ENCODE assay signal across 11 cellular contexts in the genomic region with DNA sequence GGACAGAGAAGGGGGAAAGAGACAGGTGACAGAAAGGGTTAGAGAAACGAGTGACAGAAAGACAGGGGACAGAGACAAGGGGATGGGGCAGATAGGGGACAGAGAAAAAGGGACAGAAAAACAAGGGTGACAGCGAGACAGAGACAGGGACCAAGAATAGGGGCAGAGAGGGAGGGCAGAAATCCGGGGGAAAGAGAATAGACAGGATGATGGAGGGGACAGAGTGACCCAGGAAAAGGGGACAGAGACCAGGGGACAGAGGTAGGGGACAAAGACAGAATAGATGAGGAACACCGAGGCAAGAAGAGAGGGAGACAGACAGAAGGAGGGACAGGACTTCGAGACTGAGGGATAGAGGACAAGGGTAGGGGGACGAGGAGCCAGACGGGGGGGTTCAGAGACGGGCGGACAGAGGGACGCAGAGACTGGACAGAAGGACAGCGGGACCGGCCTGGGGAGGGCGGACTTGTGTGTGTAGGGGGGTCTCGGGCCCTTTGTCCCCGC. TPM values are rescaled to one million over a fixed set of nuclear protein-coding genes. Genes with fewer than 3 reads are reported as not detected.
A peak's percentile ranks its signal among the peaks of the same experiment; 100 is the strongest.
DNase-seq lines count a peak whose midpoint lies in the region; ATAC-seq, FAIRE-seq and TF ChIP-seq lines count a peak whose summit lies in the region.
"Had no signal": no experiment of that assay in that cellular context is flagged by ENCODE, and none has a peak within 500 bp of the region (broad histone marks: within the 10 kb centered on the region; RNA-seq: fewer than 3 reads in every experiment).

No MANE protein-coding gene starts in this region.

- peaks cover 35% of the 10 kb centered on the region for H3K4me1 Mint-ChIP-seq in mesothelial cell of epicardium

- no peaks in the 10 kb centered on the region for H3K9me3 Mint-ChIP-seq in mesothelial cell of epicardium

- H3K4me3 ChIP-seq in heart left ventricle (peak overlapping the region in 9 of 12 donors; percentile 17 to 60 (median 37)), bronchial epithelial cell (ENCODE audit: low read depth, low read length) (peak overlapping the region; percentile 39), uterus (peak overlapping the region; percentile 20 to 52)

- no peaks in the 10 kb centered on the region for H3K9me3 ChIP-seq in heart left ventricle
- H3K9me3 ChIP-seq in uterus: no peaks in the 10 kb centered on the region

- H3K27me3 ChIP-seq in heart left ventricle: peaks cover 0 to 30% (median 10%) of the 10 kb centered on the region in 9 donors
- peaks cover 14% of the 10 kb centered on the region for H3K27me3 ChIP-seq in bronchial epithelial cell (ENCODE audit: control insufficient read depth, insufficient read depth, low read length)
- no peaks in the 10 kb centered on the region for H3K27me3 ChIP-seq in uterus

- 10 to 13% (median 12%) methylated on average over 15 of the region's 15 CpGs for WGBS in heart left ventricle, 4 donors

- H3K27ac ChIP-seq in heart left ventricle (peak overlapping the region in 1 of 12 donors; percentile 60), uterus (peak overlapping the region; percentile 7 to 27)

- ATAC-seq in heart left ventricle: no peak
- ATAC-seq in Right ventricle myocardium superior (ENCODE audit: poor library complexity): no peak
- ATAC-seq in GM19395 (IDR thresholded peaks at IDR 0.05; ENCODE audit: unreplicated experiment): no peak
- no peak for ATAC-seq in GM19328 (IDR thresholded peaks at IDR 0.05; ENCODE audit: unreplicated experiment)

- H3K4me3 Mint-ChIP-seq in mesothelial cell of epicardium: peak overlapping the region; percentile 87

- intact Hi-C loops in heart left ventricle (cut with DNase I) (no loop called here), Right ventricle myocardium superior (cut with DNase I) (no loop called here), uterus (cut with DNase I; ENCODE audit: low total_unique reads) (no loop called here)

- FAIRE-seq in bronchial epithelial cell (lab: Jason Lieb, UNC): no peak

- H3K4me1 ChIP-seq in heart left ventricle: peaks cover 0 to 17% (median 6%) of the 10 kb centered on the region in 12 donors
- H3K4me1 ChIP-seq in uterus: peaks cover 0 to 13% of the 10 kb centered on the region in 2 donors

- H3K27me3 Mint-ChIP-seq in mesothelial cell of epicardium (ENCODE audit: low read depth): peaks cover 33% of the 10 kb centered on the region

- TF ChIP-seq POLR2A in heart left ventricle (IDR thresholded peaks at IDR 0.05): no peak
- no peak for TF ChIP-seq POLR2A in uterus (IDR thresholded peaks at IDR 0.05)

- DNase-seq in heart left ventricle (no peak), Right ventricle myocardium superior (no peak), bronchial epithelial cell (ENCODE audit: low read depth) (no peak), mesothelial cell of epicardium (ENCODE audit: low spot score in 2 of 2, unreplicated experiment in 2 of 2) (no peak), uterus (no peak), cerebellar cortex (ENCODE audit: low spot score) (no peak)

- no peaks in the 10 kb centered on the region for H3K36me3 Mint-ChIP-seq in mesothelial cell of epicardium

- peak overlapping the region; percentile 13 for H3K27ac Mint-ChIP-seq in mesothelial cell of epicardium

- H3K36me3 ChIP-seq in heart left ventricle: no peaks in the 10 kb centered on the region
- no peaks in the 10 kb centered on the region for H3K36me3 ChIP-seq in bronchial epithelial cell (ENCODE audit: control insufficient read depth, insufficient read depth, low read length)
- H3K36me3 ChIP-seq in uterus: no peaks in the 10 kb centered on the region

- TF ChIP-seq CTCF in heart left ventricle (IDR thresholded peaks at IDR 0.05) (no peak), bronchial epithelial cell (IDR thresholded peaks at IDR 0.05; ENCODE audit: insufficient read depth, low read length, severe bottlenecking) (no peak), mesothelial cell of epicardium (IDR thresholded peaks at IDR 0.05; ENCODE audit: unreplicated experiment) (no peak), uterus (IDR thresholded peaks at IDR 0.05) (no peak)

RNA-seq across cellular contexts. Expression of gene CADM4, which starts 0.6 kb away (rescaled TPM):
- total RNA-seq in heart left ventricle (10 to 100 TPM in 2 of 9 donors, 1 to 10 TPM in 7; 4.6 to 13.2 (median 7.8) TPM), Right ventricle myocardium superior (8.0 TPM), bronchial epithelial cell (13.4 and 19.1 TPM in 2 replicates), mesothelial cell of epicardium (45.8 to 48.3 TPM (median 47.1 TPM) in 3 replicates), uterus (10 to 100 TPM in 2 of 4 donors, 1 to 10 TPM in 2; 2.1 to 18.6 (median 10.5) TPM)
- polyA plus RNA-seq in heart left ventricle: 10 to 100 TPM; 10.7 to 12.2 TPM

RNA-seq across cellular contexts. Expression of gene ZNF428, which starts 19.6 kb away (rescaled TPM):
- total RNA-seq in heart left ventricle (10 to 100 TPM; 25.1 to 40.4 (median 31.3) TPM), Right ventricle myocardium superior (32.5 TPM), bronchial epithelial cell (14.5 and 19.3 TPM in 2 replicates), mesothelial cell of epicardium (92.2 to 96.2 TPM (median 92.4 TPM) in 3 replicates), uterus (10 to 100 TPM in 3 of 4 donors, 1 to 10 TPM in 1; 1.5 to 83.3 (median 44.5) TPM)
- polyA plus RNA-seq in heart left ventricle: 10 to 100 TPM; 29.5 to 64.5 TPM

RNA-seq across cellular contexts. Expression of gene SRRM5, which starts 27.2 kb away (rescaled TPM):
- total RNA-seq in heart left ventricle (under 1 TPM in 7 of 9 donors, not detected in 2; 0.07 to 0.35 (median 0.16) TPM), Right ventricle myocardium superior (0.13 TPM), bronchial epithelial cell (not detected in 2 replicates), mesothelial cell of epicardium (0.36 to 0.63 TPM (median 0.58 TPM) in 3 replicates), uterus (under 1 TPM in 1 of 4 donors, not detected in 3; 0.58 TPM)
- polyA plus RNA-seq in heart left ventricle: under 1 TPM; 0.15 to 0.80 TPM
- total RNA-seq: Daoy, H4, lung microvascular endothelial cell had no signal

RNA-seq across cellular contexts. Expression of gene PLAUR, which starts 30.9 kb away (rescaled TPM):
- total RNA-seq in heart left ventricle: 10 to 100 TPM in 2 of 9 donors, 1 to 10 TPM in 7; 2.3 to 44.1 (median 4.7) TPM
- polyA plus RNA-seq in heart left ventricle: 10 to 100 TPM in 1 of 2 donors, 1 to 10 TPM in 1; 4.0 to 17.8 TPM
- total RNA-seq in Right ventricle myocardium superior: 3.4 TPM
- total RNA-seq in bronchial epithelial cell: 16.6 and 27.1 TPM in 2 replicates
- 18.5 to 22.7 TPM (median 22.2 TPM) in 3 replicates for total RNA-seq in mesothelial cell of epicardium
- 10 to 100 TPM; 15.6 to 69.9 (median 26.7) TPM for total RNA-seq in uterus

RNA-seq across cellular contexts. Expression of gene ZNF576, which starts 42.6 kb away (rescaled TPM):
- total RNA-seq in heart left ventricle: 10 to 100 TPM in 7 of 9 donors, 1 to 10 TPM in 2; 9.0 to 17.6 (median 11.8) TPM
- polyA plus RNA-seq in heart left ventricle: 10 to 100 TPM in 1 of 2 donors, 1 to 10 TPM in 1; 8.9 to 22.4 TPM
- total RNA-seq in Right ventricle myocardium superior: 12.3 TPM
- total RNA-seq in bronchial epithelial cell: 9.5 and 10.5 TPM in 2 replicates
- 11.4 to 12.6 TPM (median 12.6 TPM) in 3 replicates for total RNA-seq in mesothelial cell of epicardium
- 10 to 100 TPM in 3 of 4 donors, 1 to 10 TPM in 1; 2.4 to 19.0 (median 12.6) TPM for total RNA-seq in uterus
